8 cellular contexts compared by ENCODE assay signal in the genomic region with DNA sequence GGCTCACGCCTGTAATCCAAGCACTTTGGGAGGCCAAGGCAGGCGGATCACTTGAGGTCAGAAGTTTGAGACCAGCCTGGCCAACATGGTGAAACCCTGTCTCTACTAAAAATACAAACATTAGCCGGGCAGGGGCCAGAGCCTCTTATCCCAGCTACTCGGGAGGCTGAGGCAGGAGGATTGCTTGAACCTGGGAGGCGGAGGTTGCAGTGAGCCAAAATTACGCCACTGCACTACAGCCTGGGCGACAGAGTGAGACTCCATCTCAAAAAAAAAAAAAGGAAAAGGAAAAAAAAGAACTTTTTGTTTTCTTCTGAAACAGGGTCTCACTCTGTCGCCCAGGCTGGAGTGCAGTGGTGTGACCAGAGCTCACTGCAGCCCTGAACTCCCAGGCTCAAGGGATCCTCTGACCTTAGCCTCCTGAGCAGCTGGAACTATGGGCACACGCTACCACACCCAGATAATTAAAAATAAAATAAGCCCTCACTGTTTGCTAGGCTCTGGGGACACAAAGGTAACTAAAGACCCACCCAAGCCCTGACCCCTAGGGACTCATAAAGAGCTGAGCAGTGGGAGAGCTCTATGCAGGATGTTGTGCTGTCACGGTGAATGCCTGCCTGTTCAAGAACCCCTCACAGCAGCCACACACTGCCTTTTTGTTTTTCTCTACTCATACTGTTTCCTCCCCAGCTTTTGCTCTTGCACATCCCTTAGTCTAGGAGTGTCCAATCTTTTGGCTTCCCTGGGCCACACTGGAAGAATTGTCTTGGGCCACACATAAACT. TPM values are rescaled to one million over a fixed set of nuclear protein-coding genes. Genes with fewer than 3 reads are reported as not detected.
DNase-seq lines count a peak whose midpoint lies in the region; ATAC-seq and TF ChIP-seq lines count a peak whose summit lies in the region.
"Not testable (repeated sequence)": the region's sequence is repeated elsewhere in the genome, so short reads cannot be mapped to it uniquely, and the experiment has no call there.

No MANE protein-coding gene starts in this region.

- H4K20me1 ChIP-seq in OCI-LY3 (ENCODE audit: insufficient read depth, low read length), result peaks cover 29% of the 10 kb centered on the region

- H3K4me3 Mint-ChIP-seq in Calu3 (ENCODE audit: low read depth, unreplicated experiment), result peak overlapping the region; percentile 97
- H3K4me3 Mint-ChIP-seq in activated T-cell treated with anti-CD3 and anti-CD28 coated beads, Interleukin-2, amount 50 U/mL, for 4 hours, result peak overlapping the region; percentile 97
- H3K4me3 Mint-ChIP-seq in effector memory CD8-positive, alpha-beta T cell, result peak overlapping the region in 1 of 2 donors; percentile 98

- H3K36me3 ChIP-seq in KOPT-K1 (ENCODE audit: insufficient read depth, low read length) (peaks cover 51% of the 10 kb centered on the region), OCI-LY3 (replicated peaks; ENCODE audit: low read depth, low read length) (peaks cover 14% of the 10 kb centered on the region), neuron (ENCODE audit: insufficient read depth, low read length) (peaks cover 21% of the 10 kb centered on the region), upper lobe of right lung (peaks cover 19% of the 10 kb centered on the region)

- not testable (repeated sequence) for TF ChIP-seq CTCF in Calu3 (IDR thresholded peaks at IDR 0.05; ENCODE audit: unreplicated experiment); OCI-LY3 (IDR thresholded peaks at IDR 0.05; ENCODE audit: low read depth, low read length); upper lobe of right lung (IDR thresholded peaks at IDR 0.05)

- H3K4me1 ChIP-seq in OCI-LY3 (ENCODE audit: low read length), result peaks cover 24% of the 10 kb centered on the region
- H3K4me1 ChIP-seq in neuron (ENCODE audit: insufficient read depth, low read length), result peaks cover 25% of the 10 kb centered on the region
- peaks cover 40% of the 10 kb centered on the region for H3K4me1 ChIP-seq in upper lobe of right lung

- H3K9ac ChIP-seq in OCI-LY3 (ENCODE audit: low read length), result 0 out of 2 replicates have a peak overlapping the region, but pooled peaks have one; percentile 98

- peak overlapping the region; percentile 42 for H3K27ac Mint-ChIP-seq in Calu3 (ENCODE audit: unreplicated experiment)
- peak overlapping the region; percentile 73 to 95 for H3K27ac Mint-ChIP-seq in effector memory CD8-positive, alpha-beta T cell

- not testable (repeated sequence) for ATAC-seq in activated T-cell treated with anti-CD3 and anti-CD28 coated beads, Interleukin-2, amount 50 U/mL, for 4 hours; effector memory CD8-positive, alpha-beta T cell (replicated peaks); upper lobe of right lung
- peak; percentile 2 for ATAC-seq in left colon

- CTCF ChIA-PET in Calu3 (lab: Charles Lee), result not testable (repeated sequence)

- not testable (repeated sequence) for H3K9me3 ChIP-seq in KOPT-K1 (ENCODE audit: insufficient read depth, low read length, poor library complexity, severe bottlenecking); OCI-LY3 (ENCODE audit: insufficient read depth, low read length); neuron (ENCODE audit: low read length); upper lobe of right lung

- not testable (repeated sequence) for H3K4me3 ChIP-seq in OCI-LY3 (ENCODE audit: low read length)
- H3K4me3 ChIP-seq in neuron (ENCODE audit: low read length) (peak overlapping the region; percentile 10), upper lobe of right lung (peak overlapping the region; percentile 86)

- peaks cover 82% of the 10 kb centered on the region for H3K36me3 Mint-ChIP-seq in Calu3 (ENCODE audit: insufficient read depth, unreplicated experiment)
- peaks cover 19% of the 10 kb centered on the region for H3K36me3 Mint-ChIP-seq in activated T-cell treated with anti-CD3 and anti-CD28 coated beads, Interleukin-2, amount 50 U/mL, for 4 hours (ENCODE audit: insufficient read depth)
- H3K36me3 Mint-ChIP-seq in effector memory CD8-positive, alpha-beta T cell (ENCODE audit: insufficient read depth), result peaks cover 29% of the 10 kb centered on the region

- not testable (repeated sequence) for BruUV-seq in Calu3 (replicated peaks; lab: Mats Ljungman, UMichigan)

- not testable (repeated sequence) for DNase-seq in Calu3; activated T-cell treated with anti-CD3 and anti-CD28 coated beads, Interleukin-2, amount 50 U/mL, for 4 hours; effector memory CD8-positive, alpha-beta T cell; upper lobe of right lung
- peak in 1 of 2 donors; percentile 40 for DNase-seq in left colon

- peak overlapping the region; percentile 94; the same call in 1 of the 2 replicates for H3K4me2 ChIP-seq in OCI-LY3 (ENCODE audit: low read length)

- intact Hi-C loops in Calu3 (cut with micrococcal nuclease; ENCODE audit: unreplicated experiment); left colon (cut with DNase I, micrococcal nuclease); upper lobe of right lung (cut with DNase I): not testable (repeated sequence)

- not testable (repeated sequence) for H2AFZ ChIP-seq in OCI-LY3 (ENCODE audit: low read depth, low read length); neuron (ENCODE audit: low read depth, low read length)

- not testable (repeated sequence) for H3K27me3 Mint-ChIP-seq in Calu3 (ENCODE audit: unreplicated experiment); activated T-cell treated with anti-CD3 and anti-CD28 coated beads, Interleukin-2, amount 50 U/mL, for 4 hours (ENCODE audit: low read depth); effector memory CD8-positive, alpha-beta T cell

- not testable (repeated sequence) for H3K9me3 Mint-ChIP-seq in Calu3 (ENCODE audit: low read depth, unreplicated experiment); activated T-cell treated with anti-CD3 and anti-CD28 coated beads, Interleukin-2, amount 50 U/mL, for 4 hours; effector memory CD8-positive, alpha-beta T cell

- H3K27me3 ChIP-seq in OCI-LY3 (ENCODE audit: low read depth, low read length); neuron (ENCODE audit: insufficient read depth, low read length); upper lobe of right lung: not testable (repeated sequence)

- peaks cover 76% of the 10 kb centered on the region for H3K79me2 ChIP-seq in OCI-LY3 (ENCODE audit: low read length)

- peak overlapping the region; percentile 100 for H3K27ac ChIP-seq in KOPT-K1 (ENCODE audit: low read depth, low read length, poor library complexity, severe bottlenecking)
- not testable (repeated sequence) for H3K27ac ChIP-seq in OCI-LY3 (ENCODE audit: low read length); upper lobe of right lung

- H3K4me1 Mint-ChIP-seq in Calu3 (ENCODE audit: low read depth, unreplicated experiment), result peaks cover 56% of the 10 kb centered on the region
- peaks cover 41% of the 10 kb centered on the region for H3K4me1 Mint-ChIP-seq in activated T-cell treated with anti-CD3 and anti-CD28 coated beads, Interleukin-2, amount 50 U/mL, for 4 hours (ENCODE audit: low read depth)
- H3K4me1 Mint-ChIP-seq in effector memory CD8-positive, alpha-beta T cell (ENCODE audit: low read depth in 2 of 2), result peaks cover 49 to 53% of the 10 kb centered on the region in 2 donors

RNA-seq across cellular contexts. Expression of gene GUCD1, which starts 2.2 kb away (rescaled TPM):
- total RNA-seq in Calu3 (2022) (130 and 149 TPM in 2 replicates), left colon (100 to 1,000 TPM; 219 to 241 TPM), upper lobe of right lung (148 TPM)
- total RNA-seq in activated T-cell treated with anti-CD3 and anti-CD28 coated beads, Interleukin-2, amount 50 U/mL, for 4 hours, result 100 to 1,000 TPM in 1 of 3 donors, 10 to 100 TPM in 2; 85.9 to 105 (median 92.2) TPM

RNA-seq across cellular contexts. Expression of gene SNRPD3, which starts 3.1 kb away (rescaled TPM):
- total RNA-seq in Calu3 (2022), result 165 and 180 TPM in 2 replicates
- 100 to 1,000 TPM; 182 to 212 (median 210) TPM for total RNA-seq in activated T-cell treated with anti-CD3 and anti-CD28 coated beads, Interleukin-2, amount 50 U/mL, for 4 hours
- total RNA-seq in left colon, result 10 to 100 TPM; 60.3 to 70.8 TPM
- 64.5 TPM for total RNA-seq in upper lobe of right lung

RNA-seq across cellular contexts. Expression of gene LRRC75B, which starts 40.2 kb away (rescaled TPM):
- total RNA-seq in Calu3 (2022) (14.4 and 14.5 TPM in 2 replicates), left colon (10 to 100 TPM in 1 of 2 donors, 1 to 10 TPM in 1; 9.5 to 15.2 TPM), upper lobe of right lung (10.8 TPM)
- under 1 TPM; 0.54 to 0.92 (median 0.56) TPM for total RNA-seq in activated T-cell treated with anti-CD3 and anti-CD28 coated beads, Interleukin-2, amount 50 U/mL, for 4 hours

RNA-seq across cellular contexts. Expression of gene GGT1, which starts 50.3 kb away (rescaled TPM):
- total RNA-seq in Calu3 (2022), result 63.8 and 79.3 TPM in 2 replicates
- total RNA-seq in activated T-cell treated with anti-CD3 and anti-CD28 coated beads, Interleukin-2, amount 50 U/mL, for 4 hours, result 10 to 100 TPM; 23.6 to 48.6 (median 27.2) TPM
- 100 to 1,000 TPM in 1 of 2 donors, 1 to 10 TPM in 1; 9.6 to 195 TPM for total RNA-seq in left colon
- 131 TPM for total RNA-seq in upper lobe of right lung

RNA-seq across cellular contexts. Expression of gene UPB1, which starts 57.6 kb away (rescaled TPM):
- 0.22 and 0.50 TPM in 2 replicates for total RNA-seq in Calu3 (2022)
- total RNA-seq in activated T-cell treated with anti-CD3 and anti-CD28 coated beads, Interleukin-2, amount 50 U/mL, for 4 hours, result under 1 TPM; 0.16 to 0.23 (median 0.16) TPM
- under 1 TPM in 1 of 2 donors, not detected in 1; 0.08 TPM for total RNA-seq in left colon
- 1.5 TPM for total RNA-seq in upper lobe of right lung
